Comparison of ENCODE assay signal across 21 cellular contexts in genomic region chr7:46515844-46516590, GRCh38.
A peak's percentile ranks its signal among the peaks of the same experiment; 100 is the strongest.
DNase-seq lines count a peak whose midpoint lies in the region; FAIRE-seq and TF ChIP-seq lines count a peak whose summit lies in the region.
"Had no signal": no experiment of that assay in that cellular context is flagged by ENCODE, and none has a peak within 500 bp of the region (broad histone marks: within the 10 kb centered on the region; RNA-seq: fewer than 3 reads in every experiment).

No MANE protein-coding gene starts in this region.

- no peak for FAIRE-seq in kidney (lab: Jason Lieb, UNC)
- FAIRE-seq: small intestine had no signal

- H3K27ac ChIP-seq in PC-9: no peak overlapping the region
- peak overlapping the region; percentile 43 for H3K27ac ChIP-seq in smooth muscle cell (ENCODE audit: low read depth)
- no peak overlapping the region for H3K27ac ChIP-seq in kidney (ENCODE audit: low read depth in 2 of 2, low read length in 2 of 2)
- H3K27ac ChIP-seq: tibial artery had no signal

- 91% methylated on average over 1 of the region's 1 CpG for WGBS in smooth muscle cell (ENCODE audit: low lambda C conversion rate)

- H3K9me3 ChIP-seq in PC-9 (ENCODE audit: insufficient read depth, low read depth): no peaks in the 10 kb centered on the region; the same call in 1 of the 2 replicates
- H3K9me3 ChIP-seq in smooth muscle cell (replicated peaks; ENCODE audit: low read depth): no peaks in the 10 kb centered on the region
- H3K9me3 ChIP-seq in kidney (ENCODE audit: control insufficient read depth in 1 of 2, low read length in 2 of 2): no peaks in the 10 kb centered on the region
- H3K9me3 ChIP-seq: tibial artery had no signal

- H3K4me2 ChIP-seq in PC-9: no peak overlapping the region
- no peak overlapping the region for H3K4me2 ChIP-seq in smooth muscle cell

- POLR2A ChIA-PET in PC-9 (lab: Charles Lee; ENCODE audit: unreplicated experiment): interaction anchor here (0.7 kb wide), 1 partner anchor 31 kb away, joined by 3 read pairs; no protein-coding TSS in a partner anchor

- H3K79me2 ChIP-seq in PC-9 (ENCODE audit: low read depth): no peaks in the 10 kb centered on the region
- H3K79me2 ChIP-seq in smooth muscle cell (ENCODE audit: low read depth): no peaks in the 10 kb centered on the region

- H2AFZ ChIP-seq in PC-9 (no peak overlapping the region), smooth muscle cell (ENCODE audit: low read depth) (no peak overlapping the region)

- H4K20me1 ChIP-seq in PC-9 (ENCODE audit: insufficient read depth): no peaks in the 10 kb centered on the region
- H4K20me1 ChIP-seq in smooth muscle cell (ENCODE audit: low read depth): no peaks in the 10 kb centered on the region

- DNase-seq in GM20000 (ENCODE audit: low spot score): peak; percentile 4
- peak; percentile 62 to 63 for DNase-seq in PC-9
- DNase-seq in iPS-NIHi11 (ENCODE audit: low spot score): peak; percentile 17
- DNase-seq in smooth muscle cell (lab: John Stamatoyannopoulos, UW; ENCODE audit: unreplicated experiment): no peak
- no peak for DNase-seq in NCI-H345 (lab: John Stamatoyannopoulos, UW)
- DNase-seq in NCI-H1694 (lab: John Stamatoyannopoulos, UW): no peak
- no peak for DNase-seq in kidney
- DNase-seq: activated CD4-positive, alpha-beta T cell treated with anti-CD3 and anti-CD28 coated beads for 4 hours; CD8-positive, alpha-beta T cell; DMS79 treated with DMSO at 0.1 percent for 48 hours; effector memory CD4-positive, alpha-beta T cell; HFFc6; NCI-H1048; NCI-H2081 treated with DMSO at 0.1 percent for 48 hours; NCI-H510A treated with DMSO at 0.1 percent for 48 hours; SHP77; small intestine; stimulated activated CD4-positive, alpha-beta T cell treated with anti-CD3 and anti-CD28 coated beads, Interleukin-2, amount 100 ng/mL, for 48 hours; stimulated activated naive CD4-positive, alpha-beta T cell treated with Interleukin-2 at 50 U/mL for 16 hours; T-cell; tibial artery had no signal

- H3K27me3 ChIP-seq in PC-9 (ENCODE audit: insufficient read depth, low read depth): no peaks in the 10 kb centered on the region
- H3K27me3 ChIP-seq in smooth muscle cell (ENCODE audit: low read depth): no peaks in the 10 kb centered on the region
- H3K27me3 ChIP-seq: tibial artery had no signal

- CTCF ChIA-PET in PC-9 (lab: Charles Lee): no interaction called here

- H3K4me3 ChIP-seq in PC-9: no peak overlapping the region
- no peak overlapping the region for H3K4me3 ChIP-seq in smooth muscle cell
- H3K4me3 ChIP-seq in kidney (ENCODE audit: low read length in 2 of 2): no peak overlapping the region
- H3K4me3 ChIP-seq: tibial artery had no signal

- intact Hi-C loops in PC-9 (cut with micrococcal nuclease; ENCODE audit: unreplicated experiment) (no loop called here), kidney (cut with DNase I) (no loop called here)

- H3K36me3 ChIP-seq in PC-9 (ENCODE audit: low read depth) (no peaks in the 10 kb centered on the region), smooth muscle cell (ENCODE audit: low read depth) (no peaks in the 10 kb centered on the region), kidney (ENCODE audit: control insufficient read depth in 1 of 2, insufficient read depth in 2 of 2, low read length in 2 of 2) (no peaks in the 10 kb centered on the region)
- H3K36me3 ChIP-seq: tibial artery had no signal

- BruUV-seq in PC-9 (replicated peaks; lab: Mats Ljungman, UMichigan): no TSS peak

- H3F3A ChIP-seq in PC-9 (ENCODE audit: insufficient read depth, low read depth) (peaks cover 16% of the 10 kb centered on the region), smooth muscle cell (ENCODE audit: low read depth) (no peaks in the 10 kb centered on the region)

- H3K9me2 ChIP-seq in PC-9 (ENCODE audit: insufficient read depth): no peaks in the 10 kb centered on the region

- TF ChIP-seq CTCF in GM20000 (IDR thresholded peaks at IDR 0.05; ENCODE audit: extremely low read depth, missing control alignments): no peak
- TF ChIP-seq CTCF in PC-9 (conservative IDR thresholded peaks at IDR 0.05): no peak
- no peak for TF ChIP-seq CTCF in smooth muscle cell (IDR thresholded peaks at IDR 0.05; ENCODE audit: borderline replicate concordance, insufficient read depth, poor library complexity, severe bottlenecking)
- TF ChIP-seq CTCF in kidney (IDR thresholded peaks at IDR 0.05; ENCODE audit: borderline replicate concordance, extremely low read depth, insufficient read depth): no peak

- no peak overlapping the region for H3K9ac ChIP-seq in smooth muscle cell (ENCODE audit: low read depth)
- no peak overlapping the region for H3K9ac ChIP-seq in kidney (ENCODE audit: low read length in 2 of 2)

- H3K4me1 ChIP-seq in PC-9 (replicated peaks; ENCODE audit: insufficient read depth): peaks cover 29% of the 10 kb centered on the region
- H3K4me1 ChIP-seq in smooth muscle cell (ENCODE audit: low read depth): no peaks in the 10 kb centered on the region
- peaks cover 0 to 4% of the 10 kb centered on the region in 2 donors for H3K4me1 ChIP-seq in kidney (ENCODE audit: control insufficient read depth in 1 of 2, insufficient read depth in 1 of 2, low read depth in 1 of 2, low read length in 2 of 2)
- H3K4me1 ChIP-seq: tibial artery had no signal

Comparison
In these comparisons a context has a peak if more than half of its experiments do, and no peak if none do; other contexts are left out.
1. DNase-seq: peak in GM20000 (single experiment), PC-9 (2 of 2) and iPS-NIHi11 (single experiment); none in smooth muscle cell (single experiment), NCI-H345 (single experiment), NCI-H1694 (single experiment) and kidney (single experiment).